Comparison of ENCODE assay signal across 11 cellular contexts in the genomic region with DNA sequence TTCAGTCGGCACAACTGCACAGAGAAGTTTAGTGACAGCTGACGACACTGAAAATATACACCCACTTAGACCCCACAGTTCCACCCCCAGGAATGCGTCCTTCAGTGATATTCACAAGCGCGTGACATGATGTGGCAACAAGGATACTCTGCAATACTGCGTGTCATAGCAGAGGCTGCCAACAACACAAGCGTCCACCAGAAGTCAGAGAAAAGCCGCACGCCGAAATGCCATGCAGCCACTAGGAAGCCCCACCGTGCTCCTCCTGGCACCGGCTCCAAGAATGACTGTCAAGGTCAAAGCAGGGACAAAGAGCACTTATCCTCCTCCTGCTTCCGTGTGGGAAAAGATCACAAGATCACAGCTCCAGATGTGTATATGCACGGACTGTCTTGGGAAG. TPM values are rescaled to one million over a fixed set of nuclear protein-coding genes. Genes with fewer than 3 reads are reported as not detected.
DNase-seq lines count a peak whose midpoint lies in the region; ATAC-seq and TF ChIP-seq lines count a peak whose summit lies in the region.
"Had no signal": no experiment of that assay in that cellular context is flagged by ENCODE, and none has a peak within 500 bp of the region (broad histone marks: within the 10 kb centered on the region; RNA-seq: fewer than 3 reads in every experiment).

No MANE protein-coding gene starts in this region.

- no peak for ATAC-seq in activated CD8-positive, alpha-beta T cell treated with anti-CD3 and anti-CD28 coated beads for 36 hours
- ATAC-seq in left ventricle myocardium superior (peak; percentile 63), GM18861 (IDR thresholded peaks at IDR 0.05; ENCODE audit: unreplicated experiment) (no peak)

- CTCF ChIA-PET in activated CD8-positive, alpha-beta T cell treated with anti-CD3 and anti-CD28 coated beads for 36 hours (lab: Charles Lee): interaction anchor here (0.8 to 2.8 kb wide), 4 partner anchors 43 to 114 kb away, joined by 3 to 9 read pairs (median 6); no protein-coding TSS in a partner anchor
- CTCF ChIA-PET in GM10248 (lab: Yijun Ruan, JAX): interaction anchor here (1.2 to 3.6 kb wide), 3 partner anchors 13 to 114 kb away, joined by 4 to 22 read pairs (median 8); no protein-coding TSS in a partner anchor

- TF ChIP-seq CTCF in activated CD8-positive, alpha-beta T cell treated with anti-CD3 and anti-CD28 coated beads for 36 hours (IDR thresholded peaks at IDR 0.05): no peak
- TF ChIP-seq CTCF in GM10248 (IDR thresholded peaks at IDR 0.05; ENCODE audit: control extremely low read depth, extremely low read depth, low read depth, missing control alignments): no peak

- H3K4me3 Mint-ChIP-seq in activated CD8-positive, alpha-beta T cell treated with anti-CD3 and anti-CD28 coated beads for 36 hours: peak overlapping the region; percentile 17

- H3K4me1 Mint-ChIP-seq in activated CD8-positive, alpha-beta T cell treated with anti-CD3 and anti-CD28 coated beads for 36 hours (ENCODE audit: low read depth): peaks cover 67% of the 10 kb centered on the region

- intact Hi-C loops in activated CD8-positive, alpha-beta T cell treated with anti-CD3 and anti-CD28 coated beads for 36 hours (cut with micrococcal nuclease): loop anchor here (5.0 kb wide), 1 partner anchor 42 kb away; no protein-coding TSS in a partner anchor
- intact Hi-C loops in left ventricle myocardium superior (cut with micrococcal nuclease): no loop called here

- H3K27ac Mint-ChIP-seq in activated CD8-positive, alpha-beta T cell treated with anti-CD3 and anti-CD28 coated beads for 36 hours: peak overlapping the region; percentile 52

- DNase-seq in AG08395 (ENCODE audit: low spot score): peak; percentile 60
- peak; percentile 68 for DNase-seq in GF-D8 (lab: John Stamatoyannopoulos, UW)
- no peak for DNase-seq in activated CD8-positive, alpha-beta T cell treated with anti-CD3 and anti-CD28 coated beads for 36 hours
- no peak for DNase-seq in left ventricle myocardium superior
- DNase-seq in DMS153 treated with DMSO at 0.1 percent for 48 hours (lab: John Stamatoyannopoulos, UW; ENCODE audit: unreplicated experiment): no peak
- no peak for DNase-seq in GM10248 (ENCODE audit: extremely low spot score)
- DNase-seq in superior temporal gyrus (ENCODE audit: extremely low spot score): no peak
- DNase-seq: cortex of kidney had no signal

- H3K36me3 Mint-ChIP-seq in activated CD8-positive, alpha-beta T cell treated with anti-CD3 and anti-CD28 coated beads for 36 hours (ENCODE audit: low read depth): peaks cover 8% of the 10 kb centered on the region

- POLR2A ChIA-PET in activated CD8-positive, alpha-beta T cell treated with anti-CD3 and anti-CD28 coated beads for 36 hours (lab: Charles Lee): interaction anchor here (1.1 to 1.6 kb wide), 3 partner anchors 18 to 215 kb away, joined by 3 read pairs; no protein-coding TSS in a partner anchor
- POLR2A ChIA-PET in GM10248 (lab: Yijun Ruan, JAX): no interaction called here

- no peaks in the 10 kb centered on the region for H3K27me3 Mint-ChIP-seq in activated CD8-positive, alpha-beta T cell treated with anti-CD3 and anti-CD28 coated beads for 36 hours

- H3K9me3 Mint-ChIP-seq in activated CD8-positive, alpha-beta T cell treated with anti-CD3 and anti-CD28 coated beads for 36 hours: no peaks in the 10 kb centered on the region

RNA-seq across cellular contexts. Expression of a gene that starts 3.5 kb away (rescaled TPM):
- total RNA-seq in activated CD8-positive, alpha-beta T cell treated with anti-CD3 and anti-CD28 coated beads for 36 hours: 100 to 1,000 TPM; 113 to 117 TPM
- total RNA-seq in left ventricle myocardium superior: 5.8 TPM

RNA-seq across cellular contexts. Expression of a gene that starts 44.5 kb away (rescaled TPM):
- total RNA-seq in activated CD8-positive, alpha-beta T cell treated with anti-CD3 and anti-CD28 coated beads for 36 hours: 1 to 10 TPM in 1 of 2 experiments, under 1 TPM in 1; 0.43 to 1.7 TPM
- total RNA-seq in left ventricle myocardium superior: 0.17 TPM
- total RNA-seq: G401, H4 had no signal

Comparison
In these comparisons a context has a peak if more than half of its experiments do, and no peak if none do; other contexts are left out.
1. DNase-seq: peak in AG08395 (single experiment) and GF-D8 (single experiment); none in activated CD8-positive, alpha-beta T cell treated with anti-CD3 and anti-CD28 coated beads for 36 hours (single experiment), left ventricle myocardium superior (single experiment), DMS153 treated with DMSO at 0.1 percent for 48 hours (single experiment), GM10248 (single experiment) and superior temporal gyrus (single experiment).
2. RNA of a gene that starts 3.5 kb away (total RNA-seq): 113 to 117 TPM in activated CD8-positive, alpha-beta T cell treated with anti-CD3 and anti-CD28 coated beads for 36 hours; 5.8 TPM in left ventricle myocardium superior (single experiment); every median in the first group is over 10 times any median in the second.